Comparison of ENCODE assay signal across 21 cellular contexts in the genomic region with DNA sequence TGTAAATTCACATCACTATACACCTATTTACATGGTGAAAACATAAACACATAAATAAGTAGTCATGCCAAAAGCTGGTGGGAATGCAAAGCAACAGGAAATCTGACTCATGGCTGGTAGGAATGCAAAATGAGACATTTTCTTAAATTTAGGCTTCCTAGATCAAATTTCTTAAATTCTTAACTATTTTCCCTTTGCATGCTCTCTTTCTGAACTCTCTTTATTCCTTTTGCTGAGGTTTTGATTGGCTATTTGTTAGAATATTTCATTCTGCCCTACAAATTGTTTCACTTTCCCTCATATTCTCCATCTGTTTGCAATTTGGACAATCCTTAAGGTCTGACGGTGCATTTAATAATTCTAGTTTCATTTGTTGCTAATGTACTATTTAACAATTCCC.
DNase-seq lines count a peak whose midpoint lies in the region; ATAC-seq, FAIRE-seq and TF ChIP-seq lines count a peak whose summit lies in the region.
"Had no signal": no experiment of that assay in that cellular context is flagged by ENCODE, and none has a peak within 500 bp of the region (broad histone marks: within the 10 kb centered on the region; RNA-seq: fewer than 3 reads in every experiment).

No MANE protein-coding gene starts in this region.

- ATAC-seq in SK-N-SH treated with all-trans-retinoic acid at 6 μM for 48 hours, result peak; percentile 87
- ATAC-seq in HG03460 (IDR thresholded peaks at IDR 0.05; ENCODE audit: unreplicated experiment), result no peak
- ATAC-seq: right cardiac atrium had no signal

- DNase-seq in ELR (ENCODE audit: low read depth) (peak; percentile 66), fibroblast of gingiva (ENCODE audit: low read depth) (peak; percentile 64), osteocyte (ENCODE audit: extremely low spot score, unreplicated experiment) (no peak), NCI-H226 (no peak), GM19239 (ENCODE audit: insufficient read length, low spot score) (no peak), GM12891 (ENCODE audit: insufficient read length, low spot score) (no peak)
- DNase-seq: activated effector memory CD4-positive, alpha-beta T cell treated with anti-CD3 and anti-CD28 coated beads, Interleukin-2, amount 50 U/mL, for 16 hours; AML-193; amniotic stem cell; Calu3; colonic mucosa; NCI-H2029 treated with DMSO at 0.1 percent for 48 hours; NCI-H524; nephron progenitor cell; right cardiac atrium; uterus had no signal

- H3K27ac Mint-ChIP-seq in osteocyte (ENCODE audit: unreplicated experiment), result no peak overlapping the region
- H3K27ac Mint-ChIP-seq: memory B cell, nephron progenitor cell had no signal

- peaks cover 15% of the 10 kb centered on the region for H3K4me1 Mint-ChIP-seq in osteocyte (ENCODE audit: unreplicated experiment)
- H3K4me1 Mint-ChIP-seq: memory B cell, nephron progenitor cell had no signal

- H3K9me3 Mint-ChIP-seq in osteocyte (ENCODE audit: unreplicated experiment), result no peaks in the 10 kb centered on the region
- H3K9me3 Mint-ChIP-seq: memory B cell, nephron progenitor cell had no signal

- no peak for FAIRE-seq in GM19239 (lab: Jason Lieb, UNC)
- no peak for FAIRE-seq in GM12891 (lab: Jason Lieb, UNC)
- FAIRE-seq: GM12892, keratinocyte had no signal

- H3K27me3 Mint-ChIP-seq in osteocyte (ENCODE audit: unreplicated experiment), result no peaks in the 10 kb centered on the region
- H3K27me3 Mint-ChIP-seq: memory B cell had no signal

- no peaks in the 10 kb centered on the region for H3K36me3 Mint-ChIP-seq in osteocyte (ENCODE audit: unreplicated experiment)
- H3K36me3 Mint-ChIP-seq: memory B cell had no signal

- no peak for TF ChIP-seq CTCF in osteocyte (IDR thresholded peaks at IDR 0.05)

- no peak for TF ChIP-seq POLR2A in GM12891 (IDR thresholded peaks at IDR 0.05; ENCODE audit: low read depth, low read length)

- H3K4me3 Mint-ChIP-seq in osteocyte (ENCODE audit: unreplicated experiment), result peak overlapping the region; percentile 12
- H3K4me3 Mint-ChIP-seq: memory B cell, nephron progenitor cell had no signal

TF ChIP-seq in SK-N-SH treated with all-trans-retinoic acid at 6 μM for 48 hours, 23 proteins besides CTCF, POLR2A, EP300 and RAD21:
- TF ChIP-seq ZFP30 (CRISPR knock-in tag; IDR thresholded peaks at IDR 0.05) (no peak), ISL1 (CRISPR knock-in tag; IDR thresholded peaks at IDR 0.05) (peak; percentile 53; the same call in 1 of the 2 replicates), ZFP3 (CRISPR knock-in tag; IDR thresholded peaks at IDR 0.05) (no peak), TCF4 (CRISPR knock-in tag; IDR thresholded peaks at IDR 0.05; ENCODE audit: borderline replicate concordance) (no peak), GLIS3 (CRISPR knock-in tag; IDR thresholded peaks at IDR 0.05) (no peak)
- TF ChIP-seq, protein P1, sequence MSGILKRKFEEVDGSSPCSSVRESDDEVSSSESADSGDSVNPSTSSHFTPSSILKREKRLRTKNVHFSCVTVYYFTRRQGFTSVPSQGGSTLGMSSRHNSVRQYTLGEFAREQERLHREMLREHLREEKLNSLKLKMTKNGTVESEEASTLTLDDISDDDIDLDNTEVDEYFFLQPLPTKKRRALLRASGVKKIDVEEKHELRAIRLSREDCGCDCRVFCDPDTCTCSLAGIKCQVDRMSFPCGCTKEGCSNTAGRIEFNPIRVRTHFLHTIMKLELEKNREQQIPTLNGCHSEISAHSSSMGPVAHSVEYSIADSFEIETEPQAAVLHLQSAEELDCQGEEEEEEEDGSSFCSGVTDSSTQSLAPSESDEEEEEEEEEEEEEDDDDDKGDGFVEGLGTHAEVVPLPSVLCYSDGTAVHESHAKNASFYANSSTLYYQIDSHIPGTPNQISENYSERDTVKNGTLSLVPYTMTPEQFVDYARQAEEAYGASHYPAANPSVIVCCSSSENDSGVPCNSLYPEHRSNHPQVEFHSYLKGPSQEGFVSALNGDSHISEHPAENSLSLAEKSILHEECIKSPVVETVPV (CRISPR knock-in tag; IDR thresholded peaks at IDR 0.05), result no peak
- TF ChIP-seq, protein P2, sequence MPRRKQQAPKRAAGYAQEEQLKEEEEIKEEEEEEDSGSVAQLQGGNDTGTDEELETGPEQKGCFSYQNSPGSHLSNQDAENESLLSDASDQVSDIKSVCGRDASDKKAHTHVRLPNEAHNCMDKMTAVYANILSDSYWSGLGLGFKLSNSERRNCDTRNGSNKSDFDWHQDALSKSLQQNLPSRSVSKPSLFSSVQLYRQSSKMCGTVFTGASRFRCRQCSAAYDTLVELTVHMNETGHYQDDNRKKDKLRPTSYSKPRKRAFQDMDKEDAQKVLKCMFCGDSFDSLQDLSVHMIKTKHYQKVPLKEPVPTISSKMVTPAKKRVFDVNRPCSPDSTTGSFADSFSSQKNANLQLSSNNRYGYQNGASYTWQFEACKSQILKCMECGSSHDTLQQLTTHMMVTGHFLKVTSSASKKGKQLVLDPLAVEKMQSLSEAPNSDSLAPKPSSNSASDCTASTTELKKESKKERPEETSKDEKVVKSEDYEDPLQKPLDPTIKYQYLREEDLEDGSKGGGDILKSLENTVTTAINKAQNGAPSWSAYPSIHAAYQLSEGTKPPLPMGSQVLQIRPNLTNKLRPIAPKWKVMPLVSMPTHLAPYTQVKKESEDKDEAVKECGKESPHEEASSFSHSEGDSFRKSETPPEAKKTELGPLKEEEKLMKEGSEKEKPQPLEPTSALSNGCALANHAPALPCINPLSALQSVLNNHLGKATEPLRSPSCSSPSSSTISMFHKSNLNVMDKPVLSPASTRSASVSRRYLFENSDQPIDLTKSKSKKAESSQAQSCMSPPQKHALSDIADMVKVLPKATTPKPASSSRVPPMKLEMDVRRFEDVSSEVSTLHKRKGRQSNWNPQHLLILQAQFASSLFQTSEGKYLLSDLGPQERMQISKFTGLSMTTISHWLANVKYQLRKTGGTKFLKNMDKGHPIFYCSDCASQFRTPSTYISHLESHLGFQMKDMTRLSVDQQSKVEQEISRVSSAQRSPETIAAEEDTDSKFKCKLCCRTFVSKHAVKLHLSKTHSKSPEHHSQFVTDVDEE (CRISPR knock-in tag; IDR thresholded peaks at IDR 0.05), result no peak

TF ChIP-seq in GM12891, 5 proteins besides CTCF, POLR2A, EP300 and RAD21:
- TF ChIP-seq POU2F2 (IDR thresholded peaks at IDR 0.05; ENCODE audit: low read depth, low read length), result no peak
- no peak for TF ChIP-seq PAX5 (IDR thresholded peaks at IDR 0.05; ENCODE audit: insufficient read depth, low read length, severe bottlenecking)
- TF ChIP-seq SPI1 (IDR thresholded peaks at IDR 0.05; ENCODE audit: low read depth, low read length), result no peak
- TF ChIP-seq POLR2AphosphoS5 (IDR thresholded peaks at IDR 0.05; ENCODE audit: low read depth, low read length), result no peak
- TF ChIP-seq TAF1 (IDR thresholded peaks at IDR 0.05; ENCODE audit: low read depth, low read length), result no peak

Comparison
In these comparisons a context has a peak if more than half of its experiments do, and no peak if none do; other contexts are left out.
1. DNase-seq: peak in ELR (single experiment) and fibroblast of gingiva (single experiment); none in osteocyte (single experiment), NCI-H226 (single experiment), GM19239 (single experiment) and GM12891 (single experiment).